ENCODE assay signal across 21 cellular contexts in the genomic region with DNA sequence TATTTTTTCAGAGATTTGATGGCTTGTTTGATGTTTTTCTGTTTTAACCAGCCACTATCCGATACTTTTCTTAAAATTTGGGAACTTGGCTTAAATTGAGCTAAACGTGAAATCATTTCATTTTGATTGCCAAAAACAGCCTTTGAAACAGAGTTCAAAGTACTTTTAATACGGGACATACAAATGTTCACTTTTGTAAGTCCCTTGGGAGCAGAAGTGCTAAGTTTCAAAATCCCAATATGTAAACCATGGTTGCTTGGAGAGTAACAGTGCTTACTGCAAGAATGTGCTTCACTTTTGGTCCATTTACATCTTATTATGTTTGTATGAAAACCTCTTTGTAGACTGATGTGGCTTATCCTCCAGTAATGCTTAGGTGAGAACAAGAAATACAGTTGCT. TPM values are rescaled to one million over a fixed set of nuclear protein-coding genes. Genes with fewer than 3 reads are reported as not detected.
"Had no signal": no experiment of that assay in that cellular context is flagged by ENCODE, and none has a peak within 500 bp of the region (broad histone marks: within the 10 kb centered on the region; RNA-seq: fewer than 3 reads in every experiment).

No MANE protein-coding gene starts in this region.

- H3K27me3 Mint-ChIP-seq: activated CD4-positive, alpha-beta memory T cell treated with anti-CD3 and anti-CD28 coated beads for 36 hours; activated naive CD8-positive, alpha-beta T cell treated with anti-CD3 and anti-CD28 coated beads, Interleukin-2, amount 50 U/mL, for 24 hours; natural killer cell treated with Interleukin-12 subunit alpha and Interleukin-12 subunit beta and Interleukin-15 and Interleukin-18, amount 100 ng/mL, for 72 hours; stimulated activated naive CD8-positive, alpha-beta T cell treated with anti-CD3 and anti-CD28 coated beads, Interleukin-15, amount 100 ng/mL, for 72 hours had no signal

- H3K27me3 ChIP-seq: gastrocnemius medialis, ovary, right atrium auricular region, tibial artery had no signal

- ATAC-seq: activated naive CD8-positive, alpha-beta T cell treated with anti-CD3 and anti-CD28 coated beads, Interleukin-2, amount 50 U/mL, for 24 hours; activated T-cell treated with anti-CD3 and anti-CD28 coated beads, Interleukin-2, amount 50 U/mL, for 72 hours; gastrocnemius medialis; left ventricle myocardium superior; natural killer cell treated with Interleukin-12 subunit alpha and Interleukin-12 subunit beta and Interleukin-15 and Interleukin-18, amount 100 ng/mL, for 72 hours; psoas muscle; stimulated activated effector memory CD8-positive, alpha-beta T cell treated with anti-CD3 and anti-CD28 coated beads, Interleukin-12 subunit alpha, Interleukin-12 subunit beta, amount 100 ng/mL, for 72 hours; stimulated activated naive CD8-positive, alpha-beta T cell treated with anti-CD3 and anti-CD28 coated beads, Interleukin-15, amount 100 ng/mL, for 72 hours had no signal

- H3K27ac ChIP-seq: epithelial cell of prostate, gastrocnemius medialis, ovary, psoas muscle, right atrium auricular region, skin epidermis, tibial artery had no signal

- H3K4me3 ChIP-seq: gastrocnemius medialis, ovary, psoas muscle, right atrium auricular region, skin epidermis, tibial artery had no signal

- H3K4me1 ChIP-seq: psoas muscle had no signal

- H3K4me1 Mint-ChIP-seq: stimulated activated naive CD8-positive, alpha-beta T cell treated with anti-CD3 and anti-CD28 coated beads, Interleukin-15, amount 100 ng/mL, for 72 hours had no signal

- H3K4me3 Mint-ChIP-seq: activated CD4-positive, alpha-beta memory T cell treated with anti-CD3 and anti-CD28 coated beads for 36 hours; activated naive CD8-positive, alpha-beta T cell treated with anti-CD3 and anti-CD28 coated beads, Interleukin-2, amount 50 U/mL, for 24 hours; activated T-cell treated with anti-CD3 and anti-CD28 coated beads, Interleukin-2, amount 50 U/mL, for 72 hours; natural killer cell treated with Interleukin-12 subunit alpha and Interleukin-12 subunit beta and Interleukin-15 and Interleukin-18, amount 100 ng/mL, for 72 hours; stimulated activated effector memory CD8-positive, alpha-beta T cell treated with anti-CD3 and anti-CD28 coated beads, Interleukin-12 subunit alpha, Interleukin-12 subunit beta, amount 100 ng/mL, for 72 hours; stimulated activated naive CD8-positive, alpha-beta T cell treated with anti-CD3 and anti-CD28 coated beads, Interleukin-15, amount 100 ng/mL, for 72 hours; T-helper 1 cell treated with Interleukin-12 subunit alpha and Interleukin-12 subunit beta and Interleukin-4 antibody, amounts not matched to agents 30 μg/mL and 1 μg/mL, for 36 hours had no signal

- H3K9me3 Mint-ChIP-seq: activated naive CD8-positive, alpha-beta T cell treated with anti-CD3 and anti-CD28 coated beads, Interleukin-2, amount 50 U/mL, for 24 hours; activated T-cell treated with anti-CD3 and anti-CD28 coated beads, Interleukin-2, amount 50 U/mL, for 72 hours; natural killer cell treated with Interleukin-12 subunit alpha and Interleukin-12 subunit beta and Interleukin-15 and Interleukin-18, amount 100 ng/mL, for 72 hours; stimulated activated effector memory CD8-positive, alpha-beta T cell treated with anti-CD3 and anti-CD28 coated beads, Interleukin-12 subunit alpha, Interleukin-12 subunit beta, amount 100 ng/mL, for 72 hours; stimulated activated naive CD8-positive, alpha-beta T cell treated with anti-CD3 and anti-CD28 coated beads, Interleukin-15, amount 100 ng/mL, for 72 hours; T-helper 1 cell treated with Interleukin-12 subunit alpha and Interleukin-12 subunit beta and Interleukin-4 antibody, amounts not matched to agents 30 μg/mL and 1 μg/mL, for 36 hours had no signal

- H3K27ac Mint-ChIP-seq: activated CD4-positive, alpha-beta memory T cell treated with anti-CD3 and anti-CD28 coated beads for 36 hours; activated naive CD8-positive, alpha-beta T cell treated with anti-CD3 and anti-CD28 coated beads, Interleukin-2, amount 50 U/mL, for 24 hours; activated T-cell treated with anti-CD3 and anti-CD28 coated beads, Interleukin-2, amount 50 U/mL, for 72 hours; natural killer cell treated with Interleukin-12 subunit alpha and Interleukin-12 subunit beta and Interleukin-15 and Interleukin-18, amount 100 ng/mL, for 72 hours; stimulated activated naive CD8-positive, alpha-beta T cell treated with anti-CD3 and anti-CD28 coated beads, Interleukin-15, amount 100 ng/mL, for 72 hours; T-helper 1 cell treated with Interleukin-12 subunit alpha and Interleukin-12 subunit beta and Interleukin-4 antibody, amounts not matched to agents 30 μg/mL and 1 μg/mL, for 36 hours had no signal

- DNase-seq: activated CD4-positive, alpha-beta memory T cell treated with anti-CD3 and anti-CD28 coated beads for 36 hours; activated CD4-positive, alpha-beta T cell treated with anti-CD3 and anti-CD28 coated beads for 48 hours; activated effector memory CD4-positive, alpha-beta T cell treated with anti-CD3 and anti-CD28 coated beads, Interleukin-2, amount 50 U/mL, for 16 hours; activated naive CD4-positive, alpha-beta T cell treated with anti-CD3 and anti-CD28 coated beads, Interleukin-2, amount 50 U/mL, for 16 hours; activated naive CD8-positive, alpha-beta T cell treated with anti-CD3 and anti-CD28 coated beads, Interleukin-2, amount 50 U/mL, for 24 hours; activated T-cell treated with anti-CD3 and anti-CD28 coated beads, Interleukin-2, amount 50 U/mL, for 72 hours; gastrocnemius medialis; head of caudate nucleus; left ventricle myocardium superior; ovary; psoas muscle; stimulated activated CD4-positive, alpha-beta T cell treated with anti-CD3 and anti-CD28 coated beads, Interleukin-2, amount 100 ng/mL, for 24 hours; stimulated activated naive CD8-positive, alpha-beta T cell treated with anti-CD3 and anti-CD28 coated beads, Interleukin-15, amount 100 ng/mL, for 72 hours; T1000; tibial artery had no signal

RNA-seq across cellular contexts. Expression of gene NRCAM, which starts 58.8 kb away (rescaled TPM):
- total RNA-seq: natural killer cell treated with Interleukin-12 subunit alpha and Interleukin-12 subunit beta and Interleukin-15 and Interleukin-18, amount 100 ng/mL, for 72 hours had no signal
